8 cellular contexts compared by ENCODE assay signal in genomic region chr10:27155073-27155754, GRCh38. TPM values are rescaled to one million over a fixed set of nuclear protein-coding genes. Genes with fewer than 3 reads are reported as not detected.
A peak's percentile ranks its signal among the peaks of the same experiment; 100 is the strongest.
DNase-seq lines count a peak whose midpoint lies in the region; ATAC-seq and TF ChIP-seq lines count a peak whose summit lies in the region.

TSS of gene MASTL (plus strand) at chr10:27155352. CDS start at chr10:27155427, 75 bp downstream.

- no peaks in the 10 kb centered on the region for H3K9me3 Mint-ChIP-seq in nephron

- H3K4me3 Mint-ChIP-seq in nephron: peak within 1 kb of the TSS; percentile 97 to 99 (median 98)

- H3K9ac ChIP-seq in KMS-11: peak within 1 kb of the TSS; percentile 96

- POLR2A ChIA-PET in RWPE1 (lab: Yijun Ruan, JAX; ENCODE audit: low non-redundant PET): no interaction called here

- peaks cover 5% of the 10 kb centered on the region; the same call in 1 of the 2 replicates for H3K36me3 ChIP-seq in KMS-11 (ENCODE audit: insufficient read depth)

- H3K36me3 Mint-ChIP-seq in nephron (ENCODE audit: low read depth): peaks cover 19% of the 10 kb centered on the region

- CTCF ChIA-PET in RWPE1 (lab: Yijun Ruan, JAX): interaction anchor here (1.1 kb wide), 1 partner anchor 11 kb away, joined by 5 read pairs; no protein-coding TSS in a partner anchor

- peak within 1 kb of the TSS; percentile 60 for H3K4me3 ChIP-seq in KMS-11 (IDR thresholded peaks at IDR 0.05; ENCODE audit: insufficient read depth, low read depth, low read length)
- peak within 1 kb of the TSS; percentile 98 for H3K4me3 ChIP-seq in fibroblast of the aortic adventitia (ENCODE audit: low read depth, low read length)

- no peaks in the 10 kb centered on the region for H3K27me3 ChIP-seq in KMS-11 (ENCODE audit: insufficient read depth, low read depth)

- ATAC-seq in GM21786 (IDR thresholded peaks at IDR 0.05; ENCODE audit: unreplicated experiment): peak; percentile 83
- ATAC-seq in stimulated activated naive CD8-positive, alpha-beta T cell treated with anti-CD3 and anti-CD28 coated beads, Interleukin-15, Interleukin-2, amounts not matched to agents 100 U/mL and 50 U/mL, for 24 hours: peak; percentile 87

- H3K27ac ChIP-seq in KMS-11 (peak within 1 kb of the TSS; percentile 97), RWPE1 (peak within 1 kb of the TSS; percentile 94)

- no peak for TF ChIP-seq CTCF in KMS-11 (conservative IDR thresholded peaks at IDR 0.05; ENCODE audit: low read depth, low read length)
- no peak for TF ChIP-seq CTCF in RWPE1 (conservative IDR thresholded peaks at IDR 0.05; ENCODE audit: low read depth)
- no peak for TF ChIP-seq CTCF in fibroblast of the aortic adventitia (IDR thresholded peaks at IDR 0.05; ENCODE audit: insufficient read depth, low read length)
- no peak for TF ChIP-seq CTCF in nephron (IDR thresholded peaks at IDR 0.05; ENCODE audit: unreplicated experiment in 3 of 3)

- peaks cover 85% of the 10 kb centered on the region for H3K79me2 ChIP-seq in KMS-11 (ENCODE audit: insufficient read depth, low read depth)

- peak within 1 kb of the TSS; percentile 99 for H3K4me2 ChIP-seq in KMS-11

- H2AFZ ChIP-seq in KMS-11 (ENCODE audit: low read depth): peak within 1 kb of the TSS; percentile 57

- H4K20me1 ChIP-seq in KMS-11 (ENCODE audit: insufficient read depth): peaks cover 14% of the 10 kb centered on the region

- peak; percentile 97 for DNase-seq in ELF-1 (ENCODE audit: low read depth, low spot score)
- peak; percentile 95 for DNase-seq in RWPE1 (ENCODE audit: low spot score)
- DNase-seq in activated effector memory CD4-positive, alpha-beta T cell treated with anti-CD3 and anti-CD28 coated beads, Interleukin-2, amount 50 U/mL, for 16 hours: peak; percentile 98
- peak; percentile 94 for DNase-seq in fibroblast of the aortic adventitia (ENCODE audit: low read depth)
- peak; percentile 95 for DNase-seq in stimulated activated naive CD8-positive, alpha-beta T cell treated with anti-CD3 and anti-CD28 coated beads, Interleukin-15, Interleukin-2, amounts not matched to agents 100 U/mL and 50 U/mL, for 24 hours

- H3K4me1 Mint-ChIP-seq in nephron: peaks cover 35% of the 10 kb centered on the region

- H3K27me3 Mint-ChIP-seq in nephron (ENCODE audit: low read depth): no peaks in the 10 kb centered on the region

- peaks cover 39% of the 10 kb centered on the region for H3K4me1 ChIP-seq in KMS-11 (ENCODE audit: low read depth, poor library complexity, severe bottlenecking)

- peak within 1 kb of the TSS; percentile 99 for H3K27ac Mint-ChIP-seq in nephron

RNA-seq across cellular contexts. Expression of gene MASTL, which starts in this region (rescaled TPM):
- 16.4 and 36.2 TPM in 2 replicates for total RNA-seq in fibroblast of the aortic adventitia (ENCODE audit: low replicate concordance)

Comparison
In these comparisons a context has a peak if more than half of its experiments do, and no peak if none do; other contexts are left out.
1. Peak in every context shown above with its lines: DNase-seq, ATAC-seq, H3K4me3 ChIP-seq and H3K27ac ChIP-seq.